In genomic region chr1:229769809-229770208, GRCh38 we compare ENCODE assay signal across 29 cellular contexts.
"Had no signal": no experiment of that assay in that cellular context is flagged by ENCODE, and none has a peak within 500 bp of the region (broad histone marks: within the 10 kb centered on the region; RNA-seq: fewer than 3 reads in every experiment).

No MANE protein-coding gene starts in this region.

- H3K9ac ChIP-seq: neural progenitor cell, parathyroid adenoma had no signal

- H3K9me3 Mint-ChIP-seq: naive thymus-derived CD4-positive, alpha-beta T cell; natural killer cell; nephron; neural progenitor cell; stimulated activated effector memory CD8-positive, alpha-beta T cell treated with anti-CD3 and anti-CD28 coated beads, Interleukin-12 subunit alpha, Interleukin-12 subunit beta, amount 100 ng/mL, for 72 hours; stimulated activated naive B cell treated with anti-CD40 and anti-IgM and Interleukin-4, amounts not matched to agents 10 μg/mL and 1 μg/mL and 100 μg/mL, for 72 hours; stimulated activated naive CD8-positive, alpha-beta T cell treated with anti-CD3 and anti-CD28 coated beads, Interleukin-15, Interleukin-2, amounts not matched to agents 100 ng/mL and 50 ng/mL, for 24 hours; type B pancreatic cell had no signal

- H3K27ac ChIP-seq: neural progenitor cell, ovary, parathyroid adenoma, right atrium auricular region, right lobe of liver, sigmoid colon, stomach, thoracic aorta, thyroid gland, tibial nerve, upper lobe of right lung, uterus had no signal

- DNase-seq: naive thymus-derived CD4-positive, alpha-beta T cell; natural killer cell; occipital lobe; ovary; posterior cingulate gyrus; retina; right lobe of liver; sigmoid colon; small intestine; stimulated activated CD4-positive, alpha-beta T cell treated with anti-CD3 and anti-CD28 coated beads, Interleukin-15, amount 100 ng/mL, for 24 hours; stimulated activated CD4-positive, alpha-beta T cell treated with anti-CD3 and anti-CD28 coated beads, Interleukin-2, amount 100 ng/mL, for 24 hours; stimulated activated CD4-positive, alpha-beta T cell treated with anti-CD3 and anti-CD28 coated beads, Interleukin-2, amount 100 ng/mL, for 48 hours; stimulated activated CD4-positive, alpha-beta T cell treated with anti-CD3 and anti-CD28 coated beads, Interleukin-4, amount 100 ng/mL, for 24 hours; stimulated activated naive B cell treated with anti-CD40 and anti-IgM and Interleukin-4, amounts not matched to agents 10 μg/mL and 1 μg/mL and 100 μg/mL, for 72 hours; stimulated activated naive CD4-positive, alpha-beta T cell treated with Interleukin-2 at 50 U/mL for 16 hours; stomach; thyroid gland; upper lobe of right lung; uterus had no signal

- H2AFZ ChIP-seq: neural progenitor cell, parathyroid adenoma had no signal

- H3K27ac Mint-ChIP-seq: natural killer cell; nephron; neural progenitor cell; progenitor cell of endocrine pancreas; stimulated activated effector memory CD8-positive, alpha-beta T cell treated with anti-CD3 and anti-CD28 coated beads, Interleukin-12 subunit alpha, Interleukin-12 subunit beta, amount 100 ng/mL, for 72 hours; stimulated activated naive B cell treated with anti-CD40 and anti-IgM and Interleukin-4, amounts not matched to agents 10 μg/mL and 1 μg/mL and 100 μg/mL, for 72 hours; stimulated activated naive CD8-positive, alpha-beta T cell treated with anti-CD3 and anti-CD28 coated beads, Interleukin-15, Interleukin-2, amounts not matched to agents 100 ng/mL and 50 ng/mL, for 24 hours; type B pancreatic cell had no signal

- H3K27me3 ChIP-seq: neural progenitor cell, ovary, right atrium auricular region, right lobe of liver, sigmoid colon, thyroid gland, tibial nerve, uterus had no signal

- H3K4me1 ChIP-seq: neural progenitor cell, parathyroid adenoma, right atrium auricular region, right lobe of liver, sigmoid colon, stomach, thyroid gland, tibial nerve, upper lobe of right lung, uterus had no signal

- H3K36me3 ChIP-seq: neural progenitor cell, ovary, right atrium auricular region, right lobe of liver, sigmoid colon, stomach, thoracic aorta, thyroid gland, tibial nerve, upper lobe of right lung, uterus had no signal

- H3K9me3 ChIP-seq: ovary, right atrium auricular region, right lobe of liver, sigmoid colon, stomach, thoracic aorta, thyroid gland, upper lobe of right lung, uterus had no signal

- H3K36me3 Mint-ChIP-seq: naive thymus-derived CD4-positive, alpha-beta T cell; natural killer cell; neural progenitor cell; stimulated activated effector memory CD8-positive, alpha-beta T cell treated with anti-CD3 and anti-CD28 coated beads, Interleukin-12 subunit alpha, Interleukin-12 subunit beta, amount 100 ng/mL, for 72 hours; stimulated activated naive B cell treated with anti-CD40 and anti-IgM and Interleukin-4, amounts not matched to agents 10 μg/mL and 1 μg/mL and 100 μg/mL, for 72 hours; type B pancreatic cell had no signal

- H3K4me3 ChIP-seq: neural progenitor cell, ovary, right atrium auricular region, right lobe of liver, sigmoid colon, stomach, thoracic aorta, thyroid gland, tibial nerve, upper lobe of right lung, uterus had no signal

- H3K4me2 ChIP-seq: neural progenitor cell had no signal

- H3K4me1 Mint-ChIP-seq: naive thymus-derived CD4-positive, alpha-beta T cell; natural killer cell; nephron; stimulated activated effector memory CD8-positive, alpha-beta T cell treated with anti-CD3 and anti-CD28 coated beads, Interleukin-12 subunit alpha, Interleukin-12 subunit beta, amount 100 ng/mL, for 72 hours; stimulated activated naive B cell treated with anti-CD40 and anti-IgM and Interleukin-4, amounts not matched to agents 10 μg/mL and 1 μg/mL and 100 μg/mL, for 72 hours had no signal

- H3K4me3 Mint-ChIP-seq: naive thymus-derived CD4-positive, alpha-beta T cell; natural killer cell; nephron; neural progenitor cell; stimulated activated effector memory CD8-positive, alpha-beta T cell treated with anti-CD3 and anti-CD28 coated beads, Interleukin-12 subunit alpha, Interleukin-12 subunit beta, amount 100 ng/mL, for 72 hours; stimulated activated naive B cell treated with anti-CD40 and anti-IgM and Interleukin-4, amounts not matched to agents 10 μg/mL and 1 μg/mL and 100 μg/mL, for 72 hours; stimulated activated naive CD8-positive, alpha-beta T cell treated with anti-CD3 and anti-CD28 coated beads, Interleukin-15, Interleukin-2, amounts not matched to agents 100 ng/mL and 50 ng/mL, for 24 hours; type B pancreatic cell had no signal

- ATAC-seq: naive thymus-derived CD4-positive, alpha-beta T cell; natural killer cell; right lobe of liver; stimulated activated effector memory CD8-positive, alpha-beta T cell treated with anti-CD3 and anti-CD28 coated beads, Interleukin-12 subunit alpha, Interleukin-12 subunit beta, amount 100 ng/mL, for 72 hours; stimulated activated naive B cell treated with anti-CD40 and anti-IgM and Interleukin-4, amounts not matched to agents 10 μg/mL and 1 μg/mL and 100 μg/mL, for 72 hours; upper lobe of right lung had no signal
